Comparison of ENCODE assay signal across 8 cellular contexts in the genomic region with DNA sequence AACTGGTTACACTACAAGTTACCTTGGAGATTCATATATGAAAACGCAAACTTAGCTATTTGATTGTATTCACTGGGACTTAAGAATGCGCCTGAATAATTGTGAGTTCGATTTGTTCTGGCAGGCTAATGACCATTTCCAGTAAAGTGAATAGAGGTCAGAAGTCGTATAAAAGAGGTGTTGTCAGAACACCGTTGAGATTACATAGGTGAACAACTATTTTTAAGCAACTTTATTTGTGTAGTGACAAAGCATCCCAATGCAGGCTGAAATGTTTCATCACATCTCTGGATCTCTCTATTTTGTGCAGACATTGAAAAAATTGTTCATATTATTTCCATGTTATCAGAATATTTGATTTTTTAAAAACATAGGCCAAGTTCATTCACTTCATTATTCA. TPM values are rescaled to one million over a fixed set of nuclear protein-coding genes. Genes with fewer than 3 reads are reported as not detected.
"Had no signal": no experiment of that assay in that cellular context is flagged by ENCODE, and none has a peak within 500 bp of the region (broad histone marks: within the 10 kb centered on the region; RNA-seq: fewer than 3 reads in every experiment).

No MANE protein-coding gene starts in this region.

- DNase-seq: IMR-90, KBM-7, KG1 had no signal

- H3K9ac ChIP-seq: KMS-11 had no signal

- FAIRE-seq: HTR-8/SVneo, K562 had no signal

- H3K4me2 ChIP-seq: KMS-11 had no signal

- ATAC-seq: K562 had no signal

- H3K4me3 ChIP-seq: K562 had no signal

- H3K27ac ChIP-seq: HL-60, KMS-11 had no signal

RNA-seq across cellular contexts. Expression of a gene that starts 9.3 kb away (rescaled TPM):
- polyA plus RNA-seq: IgD-negative memory B cell had no signal

RNA-seq across cellular contexts. Expression of a gene that starts 48.0 kb away (rescaled TPM):
- polyA plus RNA-seq: IgD-negative memory B cell had no signal
